8 cellular contexts compared by ENCODE assay signal in genomic region chr4:22410645-22411247, GRCh38.
A peak's percentile ranks its signal among the peaks of the same experiment; 100 is the strongest.
DNase-seq lines count a peak whose midpoint lies in the region; ATAC-seq, FAIRE-seq and TF ChIP-seq lines count a peak whose summit lies in the region.

No MANE protein-coding gene starts in this region.

- ATAC-seq in HG03097 (IDR thresholded peaks at IDR 0.05; ENCODE audit: low FRiP score, unreplicated experiment): no peak

- no peak overlapping the region for H3K4me2 ChIP-seq in endothelial cell of umbilical vein (ENCODE audit: insufficient read depth, low read length)

- peak; percentile 19 for DNase-seq in NCI-H2171 treated with DMSO at 0.1 percent for 48 hours (lab: John Stamatoyannopoulos, UW)
- DNase-seq in NCI-H2171 (lab: John Stamatoyannopoulos, UW): no peak
- DNase-seq in NCI-H526 (lab: John Stamatoyannopoulos, UW): peak; percentile 7 to 17
- DNase-seq in endothelial cell of umbilical vein (ENCODE audit: low read depth, low spot score): peak; percentile 36
- DNase-seq in spleen: no peak
- DNase-seq in GM12891 (ENCODE audit: insufficient read length, low spot score): no peak
- DNase-seq in stimulated activated CD4-positive, alpha-beta T cell treated with anti-CD3 and anti-CD28 coated beads, Interleukin-4, amount 100 ng/mL, for 4 hours: no peak

- intact Hi-C loops in endothelial cell of umbilical vein (cut with micrococcal nuclease): loop anchor here (1.0 to 10.0 kb wide), 4 partner anchors 25 to 2004 kb away; no protein-coding TSS in a partner anchor
- intact Hi-C loops in spleen (cut with DNase I; ENCODE audit: low total_unique reads): no loop called here

- CTCF ChIA-PET in endothelial cell of umbilical vein (lab: Charles Lee): interaction anchor here (0.7 to 5.2 kb wide), 14 partner anchors 21 to 621 kb away, joined by 3 to 36 read pairs (median 4); no protein-coding TSS in a partner anchor

- no TSS peak for BruUV-seq in endothelial cell of umbilical vein (replicated peaks; lab: Mats Ljungman, UMichigan)

- no peaks in the 10 kb centered on the region for H4K20me1 ChIP-seq in endothelial cell of umbilical vein (replicated peaks; ENCODE audit: control insufficient read depth, extremely low read depth, insufficient read depth, low read length)

- no peak for TF ChIP-seq POLR2A in endothelial cell of umbilical vein (IDR thresholded peaks at IDR 0.05; ENCODE audit: low read depth, low read length)
- no peak for TF ChIP-seq POLR2A in spleen (IDR thresholded peaks at IDR 0.05)
- TF ChIP-seq POLR2A in GM12891 (IDR thresholded peaks at IDR 0.05; ENCODE audit: low read depth, low read length): no peak

- H3K27ac ChIP-seq in endothelial cell of umbilical vein (ENCODE audit: insufficient read depth, low read depth, low read length): no peak overlapping the region
- no peak overlapping the region for H3K27ac ChIP-seq in spleen

- FAIRE-seq in endothelial cell of umbilical vein (lab: Jason Lieb, UNC): no peak
- FAIRE-seq in GM12891 (lab: Jason Lieb, UNC): no peak

- H3K4me3 ChIP-seq in endothelial cell of umbilical vein (replicated peaks in 1 of 3; ENCODE audit: insufficient read depth in 1 of 3, low read depth in 1 of 3, low read length in 3 of 3): no peak overlapping the region
- no peak overlapping the region for H3K4me3 ChIP-seq in spleen

- H3K4me1 ChIP-seq in endothelial cell of umbilical vein (ENCODE audit: control insufficient read depth, extremely low read depth, insufficient read depth, low read length): no peaks in the 10 kb centered on the region
- H3K4me1 ChIP-seq in spleen: no peaks in the 10 kb centered on the region

- dilution Hi-C loops in endothelial cell of umbilical vein (cut with MboI; ENCODE audit: extremely low pct_ligation_motif_present, low sequenced_read_pairs): no loop called here

- 69 to 88% (median 76%) methylated on average over 1 of the region's 1 CpG for WGBS in spleen, 5 donors

- no peak overlapping the region for H2AFZ ChIP-seq in endothelial cell of umbilical vein (ENCODE audit: low read depth, low read length)

- no peaks in the 10 kb centered on the region for H3K27me3 ChIP-seq in endothelial cell of umbilical vein (ENCODE audit: control insufficient read depth in 2 of 2, insufficient read depth in 2 of 2, low read length in 2 of 2)
- H3K27me3 ChIP-seq in spleen (replicated peaks in 1 of 7): no peaks in the 10 kb centered on the region

- no peaks in the 10 kb centered on the region for H3K9me1 ChIP-seq in endothelial cell of umbilical vein (replicated peaks; ENCODE audit: control insufficient read depth, extremely low read depth, insufficient read depth, low read length)

- POLR2A ChIA-PET in endothelial cell of umbilical vein (lab: Charles Lee): no interaction called here

- no peak overlapping the region for H3K9ac ChIP-seq in endothelial cell of umbilical vein (replicated peaks; ENCODE audit: extremely low read depth, insufficient read depth, low read length)

- peak; percentile 12 to 27 for TF ChIP-seq CTCF in endothelial cell of umbilical vein (IDR thresholded peaks at IDR 0.05; ENCODE audit: extremely low read depth in 1 of 2, insufficient read depth in 1 of 2, low read depth in 1 of 2, low read length in 2 of 2)
- peak in 8 of 11 experiments; percentile 15 to 57 (median 40) for TF ChIP-seq CTCF in spleen (IDR thresholded peaks at IDR 0.05 in 8 of 11, conservative IDR thresholded peaks at IDR 0.05 in 3 of 11)

- H3K36me3 ChIP-seq in endothelial cell of umbilical vein (ENCODE audit: control insufficient read depth in 2 of 2, extremely low read depth in 1 of 2, insufficient read depth in 2 of 2, low read length in 2 of 2) (no peaks in the 10 kb centered on the region), spleen (no peaks in the 10 kb centered on the region)

- H3K79me2 ChIP-seq in endothelial cell of umbilical vein (ENCODE audit: control insufficient read depth, insufficient read depth, low read length): no peaks in the 10 kb centered on the region

- H3K9me3 ChIP-seq in endothelial cell of umbilical vein (replicated peaks; ENCODE audit: control insufficient read depth, insufficient read depth, low read length) (no peaks in the 10 kb centered on the region), spleen (no peaks in the 10 kb centered on the region)

TF ChIP-seq in endothelial cell of umbilical vein, 7 proteins besides CTCF, POLR2A, EP300 and RAD21:
- TF ChIP-seq MYC (IDR thresholded peaks at IDR 0.05; ENCODE audit: low read depth, low read length) (no peak), FOS (IDR thresholded peaks at IDR 0.05; ENCODE audit: borderline replicate concordance, insufficient read depth, low read length) (no peak), JUN (IDR thresholded peaks at IDR 0.05; ENCODE audit: borderline replicate concordance, insufficient read depth, insufficient read length, low read depth) (no peak), EZH2 (IDR thresholded peaks at IDR 0.05; ENCODE audit: borderline replicate concordance, low read depth, low read length, severe bottlenecking) (no peak), GATA2 (IDR thresholded peaks at IDR 0.05; ENCODE audit: insufficient read depth, insufficient read length, low read depth, low read length) (no peak), POLR2AphosphoS5 (IDR thresholded peaks at IDR 0.05; ENCODE audit: insufficient read depth, low read depth, low read length) (no peak)
- TF ChIP-seq, protein P1, sequence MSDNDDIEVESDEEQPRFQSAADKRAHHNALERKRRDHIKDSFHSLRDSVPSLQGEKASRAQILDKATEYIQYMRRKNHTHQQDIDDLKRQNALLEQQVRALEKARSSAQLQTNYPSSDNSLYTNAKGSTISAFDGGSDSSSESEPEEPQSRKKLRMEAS (IDR thresholded peaks at IDR 0.05; ENCODE audit: insufficient read depth, insufficient read length): no peak

TF ChIP-seq in GM12891, 5 proteins besides CTCF, POLR2A, EP300 and RAD21:
- TF ChIP-seq POLR2AphosphoS5 (IDR thresholded peaks at IDR 0.05; ENCODE audit: low read depth, low read length): no peak
- no peak for TF ChIP-seq POU2F2 (IDR thresholded peaks at IDR 0.05; ENCODE audit: low read depth, low read length)
- no peak for TF ChIP-seq TAF1 (IDR thresholded peaks at IDR 0.05; ENCODE audit: low read depth, low read length)
- TF ChIP-seq SPI1 (IDR thresholded peaks at IDR 0.05; ENCODE audit: low read depth, low read length): no peak
- TF ChIP-seq PAX5 (IDR thresholded peaks at IDR 0.05; ENCODE audit: insufficient read depth, low read length, severe bottlenecking): no peak
TF ChIP-seq in GM12891: peak in this region for 0.

Comparison
In these comparisons a context has a peak if more than half of its experiments do, and no peak if none do; other contexts are left out.
1. DNase-seq: peak in NCI-H2171 treated with DMSO at 0.1 percent for 48 hours (single experiment), NCI-H526 (2 of 2) and endothelial cell of umbilical vein (single experiment); none in NCI-H2171 (single experiment), spleen (single experiment), GM12891 (single experiment) and stimulated activated CD4-positive, alpha-beta T cell treated with anti-CD3 and anti-CD28 coated beads, Interleukin-4, amount 100 ng/mL, for 4 hours (0 of 2).